ENCODE assay signal across 24 cellular contexts in genomic region chr4:125021189-125021588, GRCh38.
DNase-seq lines count a peak whose midpoint lies in the region; ATAC-seq, FAIRE-seq and TF ChIP-seq lines count a peak whose summit lies in the region.
"Had no signal": no experiment of that assay in that cellular context is flagged by ENCODE, and none has a peak within 500 bp of the region (broad histone marks: within the 10 kb centered on the region; RNA-seq: fewer than 3 reads in every experiment).

No MANE protein-coding gene starts in this region.

- no peak for TF ChIP-seq CTCF in bronchial epithelial cell (IDR thresholded peaks at IDR 0.05; ENCODE audit: insufficient read depth, low read length, severe bottlenecking)
- no peak for TF ChIP-seq CTCF in omental fat pad (IDR thresholded peaks at IDR 0.05)

- ATAC-seq in HG03442 (IDR thresholded peaks at IDR 0.05; ENCODE audit: unreplicated experiment) (no peak), omental fat pad (ENCODE audit: low FRiP score) (no peak)

- peak; percentile 50 for DNase-seq in bronchial epithelial cell (ENCODE audit: low read depth)
- DNase-seq in iris pigment epithelial cell (ENCODE audit: low read depth) = peak; percentile 37
- no peak for DNase-seq in DMS79 (lab: John Stamatoyannopoulos, UW)
- no peak for DNase-seq in omental fat pad (ENCODE audit: low spot score)
- no peak for DNase-seq in CD1c-positive myeloid dendritic cell (ENCODE audit: extremely low spot score)
- DNase-seq: CD4-positive, alpha-beta T cell; COR-L47; DMS 273 treated with DMSO at 0.1 percent for 48 hours; DND-41; Karpas-422; MV-4-11; NCI-H1105 treated with DMSO at 0.1 percent for 48 hours; NCI-H2029 treated with DMSO at 0.1 percent for 48 hours; NCI-H226; NCI-H524 treated with DMSO at 0.1 percent for 48 hours; NCI-H82; OCI-M1; Right ventricle myocardium superior; SW 1271 had no signal

- H3K4me1 ChIP-seq in HUES6 (ENCODE audit: control insufficient read depth, insufficient read depth, low read length) = peaks cover 4% of the 10 kb centered on the region; the same call in 1 of the 2 replicates

- peaks cover 15% of the 10 kb centered on the region for H3K9me3 ChIP-seq in HUES6 (ENCODE audit: control insufficient read depth, insufficient read depth, low read depth, low read length)
- H3K9me3 ChIP-seq: HAP-1 had no signal

- H3K36me3 ChIP-seq in HUES6 (ENCODE audit: control insufficient read depth, insufficient read depth, low read length) = peaks cover 3% of the 10 kb centered on the region; the same call in 1 of the 2 replicates
- no peaks in the 10 kb centered on the region for H3K36me3 ChIP-seq in bronchial epithelial cell (ENCODE audit: control insufficient read depth, insufficient read depth, low read length)
- H3K36me3 ChIP-seq: HAP-1 had no signal

- no peak overlapping the region for H3K9ac ChIP-seq in HUES6 (ENCODE audit: low read length)

- H3K27me3 ChIP-seq in HUES6 (ENCODE audit: control insufficient read depth, insufficient read depth, low read length) = no peaks in the 10 kb centered on the region
- H3K27me3 ChIP-seq in bronchial epithelial cell (ENCODE audit: control insufficient read depth, insufficient read depth, low read length) = no peaks in the 10 kb centered on the region

- peak overlapping the region; percentile 37; the same call in 1 of the 2 replicates for H3K27ac ChIP-seq in HUES6 (ENCODE audit: low read depth, low read length)
- H3K27ac ChIP-seq: SK-N-MC had no signal

- FAIRE-seq in bronchial epithelial cell (lab: Jason Lieb, UNC) = no peak
- FAIRE-seq: GM12891 had no signal

- H3K4me3 ChIP-seq in HUES6 (ENCODE audit: low read depth, low read length) (no peak overlapping the region), bronchial epithelial cell (ENCODE audit: low read depth, low read length) (no peak overlapping the region)
- H3K4me3 ChIP-seq: HAP-1, SK-N-MC had no signal

Comparison
In these comparisons a context has a peak if more than half of its experiments do, and no peak if none do; other contexts are left out.
1. DNase-seq: peak in bronchial epithelial cell (single experiment) and iris pigment epithelial cell (single experiment); none in DMS79 (single experiment), omental fat pad (single experiment) and CD1c-positive myeloid dendritic cell (single experiment).